In the genomic region with DNA sequence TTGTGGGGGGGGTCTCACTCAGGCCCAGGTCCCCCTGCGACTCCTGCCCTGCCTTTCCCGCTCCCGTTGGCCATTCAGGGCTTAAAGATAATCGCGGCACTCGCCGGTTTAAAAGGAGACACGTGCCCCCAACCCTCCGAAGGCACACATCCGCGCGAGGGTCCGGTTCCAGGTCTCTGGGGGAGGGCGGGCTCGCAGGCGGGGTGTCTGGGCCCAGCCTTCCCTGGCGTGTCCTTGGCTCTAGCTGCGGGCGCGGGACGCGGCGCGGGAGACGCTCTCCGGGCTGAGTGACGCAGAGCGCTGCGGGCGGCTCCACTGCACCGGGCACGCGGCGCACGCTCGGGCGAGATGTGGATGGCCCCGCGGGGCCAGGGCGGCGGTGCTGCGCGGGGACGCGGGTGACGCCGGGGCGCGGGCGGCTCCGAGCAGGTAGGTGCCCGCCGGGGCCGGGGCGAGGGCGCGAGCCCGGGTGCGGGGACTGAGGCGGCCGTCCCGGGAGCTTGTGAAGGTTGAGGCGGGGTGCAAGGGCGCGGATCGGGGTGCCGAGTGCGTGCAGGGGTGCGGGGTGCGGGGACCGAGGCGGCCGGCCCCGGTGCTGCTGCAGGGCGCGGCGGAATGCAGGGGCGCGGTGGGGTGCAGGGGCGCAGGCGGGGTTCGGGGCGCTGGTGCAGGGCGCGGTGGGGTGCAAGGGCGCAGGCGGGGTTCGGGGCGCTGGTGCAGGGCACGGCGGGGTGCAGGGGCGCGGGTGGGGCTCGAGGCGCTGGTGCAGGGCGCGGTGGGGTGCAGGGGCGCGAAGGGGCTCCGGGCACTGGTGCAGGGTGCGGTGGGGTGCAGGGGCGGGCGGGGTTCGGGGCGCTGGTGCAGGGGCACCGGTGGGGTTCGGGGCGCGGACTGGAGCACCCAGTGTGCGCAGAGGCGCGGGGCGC, we compare ENCODE assay signal across 19 cellular contexts. TPM values are rescaled to one million over a fixed set of nuclear protein-coding genes. Genes with fewer than 3 reads are reported as not detected.
A peak's percentile ranks its signal among the peaks of the same experiment; 100 is the strongest.
DNase-seq lines count a peak whose midpoint lies in the region; ATAC-seq and TF ChIP-seq lines count a peak whose summit lies in the region.
"Had no signal": no experiment of that assay in that cellular context is flagged by ENCODE, and none has a peak within 500 bp of the region (broad histone marks: within the 10 kb centered on the region; RNA-seq: fewer than 3 reads in every experiment).

No MANE protein-coding gene starts in this region.

- no peaks in the 10 kb centered on the region for H3K79me1 ChIP-seq in mesendoderm (ENCODE audit: low read length)

- intact Hi-C loops in right cardiac atrium (cut with DNase I) = no loop called here
- intact Hi-C loops in left cardiac atrium (cut with DNase I) = no loop called here
- intact Hi-C loops in ascending aorta (cut with DNase I) = no loop called here

- no peaks in the 10 kb centered on the region for H3K27me3 ChIP-seq in right cardiac atrium (ENCODE audit: control insufficient read depth, insufficient read depth)
- H3K27me3 ChIP-seq in ascending aorta = peaks cover 6% of the 10 kb centered on the region
- no peaks in the 10 kb centered on the region for H3K27me3 ChIP-seq in mesendoderm (ENCODE audit: insufficient read depth, low read length, poor library complexity)
- no peaks in the 10 kb centered on the region for H3K27me3 ChIP-seq in thoracic aorta (replicated peaks; ENCODE audit: insufficient read depth)

- no peak overlapping the region for H3K4ac ChIP-seq in mesendoderm (ENCODE audit: low read depth, low read length)

- no peak overlapping the region for H2BK5ac ChIP-seq in mesendoderm (ENCODE audit: low read length)

- H2AK5ac ChIP-seq in mesendoderm (ENCODE audit: low read length) = no peak overlapping the region

- DNase-seq in right cardiac atrium (peak in 2 of 3 donors; percentile 45 to 51), left cardiac atrium (no peak), ascending aorta (ENCODE audit: low spot score in 2 of 2) (no peak), mesendoderm (no peak), thoracic aorta (ENCODE audit: low spot score) (no peak), pons (ENCODE audit: low spot score) (no peak), NCI-H82 treated with DMSO at 0.1 percent for 48 hours (lab: John Stamatoyannopoulos, UW; ENCODE audit: unreplicated experiment) (no peak)
- DNase-seq: activated CD8-positive, alpha-beta T cell treated with anti-CD3 and anti-CD28 coated beads, Interleukin-2, amount 10 ng/mL, durations not matched to agents 7 days and 5 days; activated gamma-delta T cell treated with Interleukin-2 at 50 U/mL for 16 hours; activated T-cell treated with anti-CD3 and anti-CD28 coated beads, Interleukin-2, amount 50 U/mL, for 1 hour; adrenal gland; NCI-H146; NCI-H524; stimulated activated CD4-positive, alpha-beta T cell treated with anti-CD3 and anti-CD28 coated beads, Interleukin-4, amount 100 ng/mL, for 4 hours; T-helper 9 cell had no signal

- H2BK120ac ChIP-seq in mesendoderm (ENCODE audit: low read depth, low read length) = no peak overlapping the region

- H4K5ac ChIP-seq in mesendoderm (ENCODE audit: low read length) = no peak overlapping the region

- no peaks in the 10 kb centered on the region for H3K79me2 ChIP-seq in mesendoderm (ENCODE audit: control insufficient read depth, insufficient read depth, low read length)

- 9% methylated on average over 113 of the region's 113 CpGs for WGBS in right cardiac atrium
- WGBS in mesendoderm (ENCODE audit: extremely low coverage, insufficient coverage, low lambda C conversion rate) = no CpG with 5 or more reads among the region's 113 CpGs

- no peak overlapping the region for H2BK15ac ChIP-seq in mesendoderm (replicated peaks; ENCODE audit: low read depth)

- no peak overlapping the region for H3K9ac ChIP-seq in mesendoderm (ENCODE audit: low read length)

- peak overlapping the region; percentile 73 for H3K56ac ChIP-seq in mesendoderm (ENCODE audit: low read length)

- H3K27ac ChIP-seq in right cardiac atrium (ENCODE audit: low read length) (no peak overlapping the region), ascending aorta (no peak overlapping the region), mesendoderm (ENCODE audit: low read depth, low read length) (no peak overlapping the region), thoracic aorta (no peak overlapping the region)
- H3K27ac ChIP-seq: adrenal gland, left lung had no signal

- TF ChIP-seq CTCF in ascending aorta (IDR thresholded peaks at IDR 0.05) (no peak), thoracic aorta (IDR thresholded peaks at IDR 0.05) (no peak)

- ATAC-seq in right cardiac atrium = no peak
- no peak for ATAC-seq in left cardiac atrium
- ATAC-seq in thoracic aorta (ENCODE audit: insufficient number of reproducible peaks, low FRiP score, low read depth) = no peak
- ATAC-seq in GM19452 (IDR thresholded peaks at IDR 0.05; ENCODE audit: unreplicated experiment) = no peak
- ATAC-seq: activated CD4-positive, CD25-positive, alpha-beta regulatory T cell treated with anti-CD3 and anti-CD28 coated beads, Interleukin-2, amount 50 U/mL, for 24 hours; activated CD8-positive, alpha-beta T cell treated with anti-CD3 and anti-CD28 coated beads, Interleukin-2, amount 10 ng/mL, durations not matched to agents 7 days and 5 days; left lung had no signal

- no peak overlapping the region for H3K23ac ChIP-seq in mesendoderm (ENCODE audit: low read length)

- H3K4me3 ChIP-seq in right cardiac atrium (ENCODE audit: low read length) (no peak overlapping the region), ascending aorta (peak overlapping the region; percentile 2 to 21), mesendoderm (ENCODE audit: low read length) (no peak overlapping the region), thoracic aorta (peak overlapping the region; percentile 43)
- H3K4me3 ChIP-seq: left lung had no signal

- H3K9me3 ChIP-seq in right cardiac atrium (ENCODE audit: control insufficient read depth, low read length) (no peaks in the 10 kb centered on the region), ascending aorta (no peaks in the 10 kb centered on the region), thoracic aorta (no peaks in the 10 kb centered on the region)
- H3K9me3 ChIP-seq: adrenal gland, left lung had no signal

- no peak overlapping the region for H4K8ac ChIP-seq in mesendoderm (ENCODE audit: low read depth, low read length)

- no peaks in the 10 kb centered on the region for H3K36me3 ChIP-seq in ascending aorta
- no peaks in the 10 kb centered on the region for H3K36me3 ChIP-seq in mesendoderm (ENCODE audit: control insufficient read depth, insufficient read depth, low read length)
- no peaks in the 10 kb centered on the region for H3K36me3 ChIP-seq in thoracic aorta
- H3K36me3 ChIP-seq: adrenal gland, left lung had no signal

- H3K4me2 ChIP-seq in mesendoderm (ENCODE audit: low read length) = no peak overlapping the region

- H3K18ac ChIP-seq in mesendoderm (ENCODE audit: low read length) = peak overlapping the region; percentile 9

- H3K4me1 ChIP-seq in right cardiac atrium (ENCODE audit: control insufficient read depth, insufficient read depth, low read length) = no peaks in the 10 kb centered on the region
- H3K4me1 ChIP-seq in ascending aorta = no peaks in the 10 kb centered on the region
- H3K4me1 ChIP-seq in mesendoderm (ENCODE audit: control insufficient read depth, low read depth, low read length) = peaks cover 6% of the 10 kb centered on the region
- peaks cover 0 to 4% of the 10 kb centered on the region in 2 donors for H3K4me1 ChIP-seq in thoracic aorta (ENCODE audit: control insufficient read depth in 1 of 2, low read depth in 2 of 2)
- H3K4me1 ChIP-seq: adrenal gland had no signal

RNA-seq across cellular contexts. Expression of a gene that starts 3.3 kb away (rescaled TPM):
- total RNA-seq in right cardiac atrium (1 to 10 TPM; 1.0 to 1.7 (median 1.4) TPM), left cardiac atrium (1 to 10 TPM; 2.9 to 5.1 TPM), ascending aorta (0.43 TPM), thoracic aorta (10 to 100 TPM; 10.4 to 12.9 TPM)
- 0.61 TPM for polyA plus RNA-seq in right cardiac atrium
- polyA plus RNA-seq in mesendoderm (2013, experiment 1 of 2) = 0.66 TPM
- 0.87 TPM for polyA plus RNA-seq in mesendoderm (2013, experiment 2 of 2)
- polyA plus RNA-seq: BJ had no signal

RNA-seq across cellular contexts. Expression of a gene that starts 10.9 kb away (rescaled TPM):
- total RNA-seq in right cardiac atrium (10 to 100 TPM; 13.2 to 19.8 (median 17.6) TPM), left cardiac atrium (10 to 100 TPM; 16.4 to 21.8 TPM), ascending aorta (68.5 TPM), thoracic aorta (10 to 100 TPM; 48.8 to 51.3 TPM)
- 16.8 TPM for polyA plus RNA-seq in right cardiac atrium
- 10.7 TPM for polyA plus RNA-seq in mesendoderm (2013, experiment 1 of 2)
- 10.9 TPM for polyA plus RNA-seq in mesendoderm (2013, experiment 2 of 2)

RNA-seq across cellular contexts. Expression of a gene that starts 50.3 kb away (rescaled TPM):
- total RNA-seq in right cardiac atrium = 10 to 100 TPM; 43.2 to 54.9 (median 49.6) TPM
- 42.8 TPM for polyA plus RNA-seq in right cardiac atrium
- total RNA-seq in left cardiac atrium = 10 to 100 TPM; 58.8 to 67.2 TPM
- 153 TPM for total RNA-seq in ascending aorta
- 41.1 TPM for polyA plus RNA-seq in mesendoderm (2013, experiment 1 of 2)
- 42.3 TPM for polyA plus RNA-seq in mesendoderm (2013, experiment 2 of 2)
- total RNA-seq in thoracic aorta = 100 to 1,000 TPM in 1 of 2 donors, 10 to 100 TPM in 1; 91.0 to 119 TPM

Comparison
In these comparisons a context has a peak if more than half of its experiments do, and no peak if none do; other contexts are left out.
1. DNase-seq: peak in right cardiac atrium (2 of 3); none in left cardiac atrium (single experiment), ascending aorta (0 of 2), mesendoderm (single experiment), thoracic aorta (single experiment), pons (single experiment) and NCI-H82 treated with DMSO at 0.1 percent for 48 hours (single experiment).
2. H3K4me3 ChIP-seq: peak in ascending aorta (2 of 2) and thoracic aorta (single experiment); none in right cardiac atrium (single experiment) and mesendoderm (single experiment).